13 cellular contexts compared by ENCODE assay signal in the genomic region with DNA sequence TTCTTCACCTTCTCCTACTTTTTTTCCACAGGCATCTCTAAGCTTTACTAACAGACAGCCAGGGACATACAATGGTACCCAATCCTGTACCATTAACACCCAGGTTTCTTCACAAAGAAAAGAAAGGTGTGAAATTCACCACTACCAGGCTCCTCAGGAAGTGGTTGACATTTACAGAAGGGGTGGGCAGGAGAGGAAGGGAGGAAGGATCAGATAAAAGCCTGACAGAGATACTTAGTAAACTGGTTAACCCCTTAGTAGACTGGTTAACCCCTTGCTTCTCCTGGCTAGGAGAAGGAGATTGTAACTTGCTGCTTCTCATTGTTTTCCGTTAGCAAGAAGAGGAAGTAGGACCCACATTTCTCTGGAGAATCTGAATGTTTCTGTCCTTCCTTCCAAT. TPM values are rescaled to one million over a fixed set of nuclear protein-coding genes. Genes with fewer than 3 reads are reported as not detected.
A peak's percentile ranks its signal among the peaks of the same experiment; 100 is the strongest.
DNase-seq lines count a peak whose midpoint lies in the region; ATAC-seq and TF ChIP-seq lines count a peak whose summit lies in the region.
"Had no signal": no experiment of that assay in that cellular context is flagged by ENCODE, and none has a peak within 500 bp of the region (broad histone marks: within the 10 kb centered on the region; RNA-seq: fewer than 3 reads in every experiment).

No MANE protein-coding gene starts in this region.

- 54 to 63% (median 58%) methylated on average over 1 of the region's 1 CpG for WGBS in ovary, 3 donors

- no peak overlapping the region for H3K4me3 ChIP-seq in ovary
- H3K4me3 ChIP-seq: esophagus muscularis mucosa, MG63, upper lobe of left lung had no signal

- H3K4me1 Mint-ChIP-seq in activated CD4-positive, alpha-beta T cell treated with anti-CD3 and anti-CD28 coated beads for 36 hours, result peaks cover 62% of the 10 kb centered on the region
- H3K4me1 Mint-ChIP-seq in natural killer cell treated with Interleukin-12 subunit alpha and Interleukin-12 subunit beta and Interleukin-15 and Interleukin-18, amount 100 ng/mL, for 72 hours (ENCODE audit: low read depth in 2 of 2), result peaks cover 42 to 66% of the 10 kb centered on the region in 2 donors

- peak; percentile 77 for ATAC-seq in activated CD4-positive, alpha-beta T cell treated with anti-CD3 and anti-CD28 coated beads for 36 hours
- peak; percentile 89 to 90 for ATAC-seq in natural killer cell treated with Interleukin-12 subunit alpha and Interleukin-12 subunit beta and Interleukin-15 and Interleukin-18, amount 100 ng/mL, for 72 hours
- no peak for ATAC-seq in HG03457 (IDR thresholded peaks at IDR 0.05; ENCODE audit: unreplicated experiment)
- ATAC-seq in HG03571 (IDR thresholded peaks at IDR 0.05; ENCODE audit: unreplicated experiment), result no peak

- no peaks in the 10 kb centered on the region for H3K4me1 ChIP-seq in ovary (ENCODE audit: insufficient read depth)
- H3K4me1 ChIP-seq: esophagus muscularis mucosa, upper lobe of left lung had no signal

- peak overlapping the region; percentile 51 for H3K4me3 Mint-ChIP-seq in activated CD4-positive, alpha-beta T cell treated with anti-CD3 and anti-CD28 coated beads for 36 hours
- peak overlapping the region; percentile 91 for H3K4me3 Mint-ChIP-seq in natural killer cell treated with Interleukin-12 subunit alpha and Interleukin-12 subunit beta and Interleukin-15 and Interleukin-18, amount 100 ng/mL, for 72 hours

- POLR2A ChIA-PET in activated CD4-positive, alpha-beta T cell treated with anti-CD3 and anti-CD28 coated beads for 36 hours (lab: Charles Lee), result interaction anchor here (0.6 kb wide), 1 partner anchor 11 kb away, joined by 3 read pairs; no protein-coding TSS in a partner anchor

- H3K36me3 Mint-ChIP-seq in activated CD4-positive, alpha-beta T cell treated with anti-CD3 and anti-CD28 coated beads for 36 hours (ENCODE audit: low read depth), result peaks cover 2% of the 10 kb centered on the region
- no peaks in the 10 kb centered on the region for H3K36me3 Mint-ChIP-seq in natural killer cell treated with Interleukin-12 subunit alpha and Interleukin-12 subunit beta and Interleukin-15 and Interleukin-18, amount 100 ng/mL, for 72 hours

- no peak for TF ChIP-seq CTCF in ovary (IDR thresholded peaks at IDR 0.05)

- H3K27ac ChIP-seq in ovary, result no peak overlapping the region
- H3K27ac ChIP-seq: esophagus muscularis mucosa, upper lobe of left lung had no signal

- no peak for TF ChIP-seq POLR2A in ovary (IDR thresholded peaks at IDR 0.05)

- no peaks in the 10 kb centered on the region for H3K9me3 ChIP-seq in ovary
- H3K9me3 ChIP-seq: esophagus muscularis mucosa, MG63, upper lobe of left lung had no signal

- peaks cover 2% of the 10 kb centered on the region for H3K9me3 Mint-ChIP-seq in activated CD4-positive, alpha-beta T cell treated with anti-CD3 and anti-CD28 coated beads for 36 hours (ENCODE audit: low read depth)
- H3K9me3 Mint-ChIP-seq in natural killer cell treated with Interleukin-12 subunit alpha and Interleukin-12 subunit beta and Interleukin-15 and Interleukin-18, amount 100 ng/mL, for 72 hours, result no peaks in the 10 kb centered on the region

- no peaks in the 10 kb centered on the region for H3K36me3 ChIP-seq in ovary
- H3K36me3 ChIP-seq: esophagus muscularis mucosa, MG63, upper lobe of left lung had no signal

- intact Hi-C loops in activated CD4-positive, alpha-beta T cell treated with anti-CD3 and anti-CD28 coated beads for 36 hours (cut with DNase I, micrococcal nuclease), result loop anchor here in 1 of 2 experiments (5.0 kb wide), 1 partner anchor 83 kb away; no protein-coding TSS in a partner anchor
- intact Hi-C loops in ovary (cut with DNase I), result no loop called here

- no peaks in the 10 kb centered on the region for H3K27me3 ChIP-seq in ovary
- H3K27me3 ChIP-seq: esophagus muscularis mucosa, upper lobe of left lung had no signal

- CTCF ChIA-PET in activated CD4-positive, alpha-beta T cell treated with anti-CD3 and anti-CD28 coated beads for 36 hours (lab: Charles Lee), result interaction anchor here (1.2 kb wide), 1 partner anchor 44 kb away, joined by 3 read pairs; no protein-coding TSS in a partner anchor

- H3K27me3 Mint-ChIP-seq in activated CD4-positive, alpha-beta T cell treated with anti-CD3 and anti-CD28 coated beads for 36 hours, result no peaks in the 10 kb centered on the region
- H3K27me3 Mint-ChIP-seq in natural killer cell treated with Interleukin-12 subunit alpha and Interleukin-12 subunit beta and Interleukin-15 and Interleukin-18, amount 100 ng/mL, for 72 hours, result no peaks in the 10 kb centered on the region

- H3K27ac Mint-ChIP-seq in activated CD4-positive, alpha-beta T cell treated with anti-CD3 and anti-CD28 coated beads for 36 hours, result peak overlapping the region; percentile 53
- H3K27ac Mint-ChIP-seq in natural killer cell treated with Interleukin-12 subunit alpha and Interleukin-12 subunit beta and Interleukin-15 and Interleukin-18, amount 100 ng/mL, for 72 hours, result peak overlapping the region; percentile 78 to 93

- peak; percentile 28 for DNase-seq in activated CD4-positive, alpha-beta T cell treated with anti-CD3 and anti-CD28 coated beads for 36 hours
- no peak for DNase-seq in activated CD4-positive, alpha-beta T cell treated with anti-CD3 and anti-CD28 coated beads for 1 hour
- DNase-seq in KG1 (lab: John Stamatoyannopoulos, UW), result peak; percentile 35
- peak; percentile 4 for DNase-seq in activated T-helper 1 cell treated with Interleukin-2 at 50 U/mL for 16 hours (ENCODE audit: low read depth)
- DNase-seq in natural killer cell treated with Interleukin-12 subunit alpha and Interleukin-12 subunit beta and Interleukin-15 and Interleukin-18, amount 100 ng/mL, for 72 hours (ENCODE audit: low spot score), result peak; percentile 78
- no peak for DNase-seq in ovary
- DNase-seq: MG63, NCI-H774, upper lobe of left lung had no signal

- no peak for TF ChIP-seq EP300 in ovary (IDR thresholded peaks at IDR 0.05)

RNA-seq across cellular contexts. Expression of a gene that starts 7.2 kb away (rescaled TPM):
- 1 to 10 TPM; 1.8 to 2.4 TPM for total RNA-seq in activated CD4-positive, alpha-beta T cell treated with anti-CD3 and anti-CD28 coated beads for 36 hours
- total RNA-seq in natural killer cell treated with Interleukin-12 subunit alpha and Interleukin-12 subunit beta and Interleukin-15 and Interleukin-18, amount 100 ng/mL, for 72 hours, result 10 to 100 TPM; 14.6 to 39.3 TPM
- 1 to 10 TPM in 6 of 7 donors, under 1 TPM in 1; 0.81 to 7.4 (median 2.9) TPM for total RNA-seq in ovary
- 1 to 10 TPM; 2.0 to 2.7 TPM for polyA plus RNA-seq in ovary
- total RNA-seq: A673 had no signal

Comparison
In these comparisons a context has a peak if more than half of its experiments do, and no peak if none do; other contexts are left out.
1. DNase-seq: peak in activated CD4-positive, alpha-beta T cell treated with anti-CD3 and anti-CD28 coated beads for 36 hours (single experiment), KG1 (single experiment), activated T-helper 1 cell treated with Interleukin-2 at 50 U/mL for 16 hours (single experiment) and natural killer cell treated with Interleukin-12 subunit alpha and Interleukin-12 subunit beta and Interleukin-15 and Interleukin-18, amount 100 ng/mL, for 72 hours (single experiment); none in activated CD4-positive, alpha-beta T cell treated with anti-CD3 and anti-CD28 coated beads for 1 hour (single experiment) and ovary (0 of 5).
2. ATAC-seq: peak in activated CD4-positive, alpha-beta T cell treated with anti-CD3 and anti-CD28 coated beads for 36 hours (single experiment) and natural killer cell treated with Interleukin-12 subunit alpha and Interleukin-12 subunit beta and Interleukin-15 and Interleukin-18, amount 100 ng/mL, for 72 hours (2 of 2); none in HG03457 (single experiment) and HG03571 (single experiment).